ENCODE assay signal across 1 cellular context in the genomic region with DNA sequence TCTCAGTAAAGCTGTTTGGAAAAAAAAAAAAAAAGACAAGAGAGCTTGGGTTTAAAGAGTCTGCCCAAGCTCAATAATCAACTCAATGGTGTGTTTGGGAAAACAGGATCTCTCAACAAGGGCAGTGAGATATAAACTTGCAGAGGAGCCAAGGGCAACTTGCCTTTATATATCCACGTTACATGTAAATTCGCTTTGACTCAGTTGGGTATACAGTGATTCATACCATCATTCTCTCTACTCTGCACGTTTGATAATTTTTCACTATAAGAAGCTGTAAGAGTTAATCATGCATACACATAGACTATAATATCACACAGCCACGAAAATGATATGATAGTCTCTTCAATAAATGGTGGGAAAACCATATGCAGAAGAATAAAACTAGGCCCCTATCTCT.
TF ChIP-seq lines count a peak whose summit lies in the region.

No MANE protein-coding gene starts in this region.

TF ChIP-seq in A549, 52 proteins besides CTCF, POLR2A, EP300 and RAD21 (continued from another document):
- TF ChIP-seq USF2 (IDR thresholded peaks at IDR 0.05) (no peak), ZSCAN20 (CRISPR knock-in tag; IDR thresholded peaks at IDR 0.05) (no peak), MAX (IDR thresholded peaks at IDR 0.05) (no peak), RCOR1 (IDR thresholded peaks at IDR 0.05; ENCODE audit: low read depth, low read length) (no peak), SMC3 (IDR thresholded peaks at IDR 0.05) (no peak), NR3C1 (IDR thresholded peaks at IDR 0.05) (no peak), JUNB (IDR thresholded peaks at IDR 0.05) (no peak)
- TF ChIP-seq, protein P1, sequence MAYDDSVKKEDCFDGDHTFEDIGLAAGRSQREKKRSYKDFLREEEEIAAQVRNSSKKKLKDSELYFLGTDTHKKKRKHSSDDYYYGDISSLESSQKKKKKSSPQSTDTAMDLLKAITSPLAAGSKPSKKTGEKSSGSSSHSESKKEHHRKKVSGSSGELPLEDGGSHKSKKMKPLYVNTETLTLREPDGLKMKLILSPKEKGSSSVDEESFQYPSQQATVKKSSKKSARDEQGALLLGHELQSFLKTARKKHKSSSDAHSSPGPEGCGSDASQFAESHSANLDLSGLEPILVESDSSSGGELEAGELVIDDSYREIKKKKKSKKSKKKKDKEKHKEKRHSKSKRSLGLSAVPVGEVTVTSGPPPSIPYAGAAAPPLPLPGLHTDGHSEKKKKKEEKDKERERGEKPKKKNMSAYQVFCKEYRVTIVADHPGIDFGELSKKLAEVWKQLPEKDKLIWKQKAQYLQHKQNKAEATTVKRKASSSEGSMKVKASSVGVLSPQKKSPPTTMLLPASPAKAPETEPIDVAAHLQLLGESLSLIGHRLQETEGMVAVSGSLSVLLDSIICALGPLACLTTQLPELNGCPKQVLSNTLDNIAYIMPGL (CRISPR knock-in tag; IDR thresholded peaks at IDR 0.05; ENCODE audit: borderline replicate concordance) = no peak
